In genomic region chr11:836274-836673, GRCh38 we compare ENCODE assay signal across 1 cellular context.
TF ChIP-seq lines count a peak whose summit lies in the region.

No MANE protein-coding gene starts in this region.

TF ChIP-seq in HepG2, 621 proteins besides CTCF, POLR2A, EP300 and RAD21:
- no peak for TF ChIP-seq ZNF576 (CRISPR knock-in tag; IDR thresholded peaks at IDR 0.05)
- no peak for TF ChIP-seq E2F5 (CRISPR knock-in tag; conservative IDR thresholded peaks at IDR 0.05)
- TF ChIP-seq KMT2B (CRISPR knock-in tag; IDR thresholded peaks at IDR 0.05), result no peak
- no peak for TF ChIP-seq HMGXB3 (CRISPR knock-in tag; IDR thresholded peaks at IDR 0.05; ENCODE audit: borderline replicate concordance)
- no peak for TF ChIP-seq ZNF788 (CRISPR knock-in tag; IDR thresholded peaks at IDR 0.05; ENCODE audit: borderline replicate concordance)
- TF ChIP-seq ZC3H4 (CRISPR knock-in tag; IDR thresholded peaks at IDR 0.05; ENCODE audit: borderline replicate concordance), result no peak
- peak; percentile 63 for TF ChIP-seq RBFOX2 (IDR thresholded peaks at IDR 0.05; ENCODE audit: low read depth, low read length)
- no peak for TF ChIP-seq HDAC1 (CRISPR knock-in tag; IDR thresholded peaks at IDR 0.05)
- TF ChIP-seq ZNF782 (CRISPR knock-in tag; IDR thresholded peaks at IDR 0.05; ENCODE audit: borderline replicate concordance), result no peak
- TF ChIP-seq ZNF776 (CRISPR knock-in tag; IDR thresholded peaks at IDR 0.05), result no peak
- no peak for TF ChIP-seq HDAC2 (CRISPR knock-in tag; IDR thresholded peaks at IDR 0.05)
- TF ChIP-seq MNT (IDR thresholded peaks at IDR 0.05), result no peak
- TF ChIP-seq AGO2 (optimal IDR thresholded peaks at IDR 0.05; ENCODE audit: low read depth, low read length), result peak; percentile 51
- no peak for TF ChIP-seq ZNF33A (CRISPR knock-in tag; IDR thresholded peaks at IDR 0.05; ENCODE audit: borderline replicate concordance)
